In the genomic region with DNA sequence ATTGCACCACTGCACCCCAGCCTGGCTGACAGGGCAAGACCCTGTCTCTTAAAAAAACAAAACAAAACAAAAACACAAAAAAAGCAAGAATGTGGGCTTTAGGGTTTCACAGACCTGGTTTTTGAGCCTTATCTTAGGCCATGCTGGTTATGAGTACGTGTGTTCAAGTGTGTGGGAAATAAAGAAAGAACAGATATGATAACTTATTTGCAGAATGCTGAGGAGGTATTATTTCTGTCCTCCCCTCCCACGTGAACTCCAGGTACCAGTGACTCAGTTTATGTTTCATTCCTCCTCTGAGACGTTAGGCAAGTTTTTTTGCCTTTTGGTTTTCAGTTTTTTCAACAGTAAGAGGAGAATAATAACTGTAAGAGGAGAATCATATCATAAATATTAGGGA, we compare ENCODE assay signal across 17 cellular contexts.
"Had no signal": no experiment of that assay in that cellular context is flagged by ENCODE, and none has a peak within 500 bp of the region (broad histone marks: within the 10 kb centered on the region; RNA-seq: fewer than 3 reads in every experiment).

No MANE protein-coding gene starts in this region.

- H3K27ac ChIP-seq: left ventricle myocardium inferior, ovary, right atrium auricular region, suprapubic skin, thoracic aorta, tibial artery, vagina had no signal

- H3K27ac Mint-ChIP-seq: natural killer cell treated with Interleukin-12 subunit alpha and Interleukin-12 subunit beta and Interleukin-15 and Interleukin-18, amount 100 ng/mL, for 72 hours; progenitor cell of endocrine pancreas; stimulated activated naive CD8-positive, alpha-beta T cell treated with anti-CD3 and anti-CD28 coated beads, Interleukin-15, Interleukin-2, amounts not matched to agents 100 ng/mL and 50 ng/mL, for 24 hours had no signal

- H3K27me3 Mint-ChIP-seq: naive thymus-derived CD4-positive, alpha-beta T cell; natural killer cell treated with Interleukin-12 subunit alpha and Interleukin-12 subunit beta and Interleukin-15 and Interleukin-18, amount 100 ng/mL, for 72 hours; progenitor cell of endocrine pancreas; stimulated activated naive CD8-positive, alpha-beta T cell treated with anti-CD3 and anti-CD28 coated beads, Interleukin-15, Interleukin-2, amounts not matched to agents 100 ng/mL and 50 ng/mL, for 24 hours had no signal

- H3K4me3 ChIP-seq: left ventricle myocardium inferior, lung, mucosa of descending colon, ovary, right atrium auricular region, right lobe of liver, smooth muscle cell, suprapubic skin, thoracic aorta, tibial artery, vagina had no signal

- H3K4me2 ChIP-seq: smooth muscle cell had no signal

- H3K36me3 ChIP-seq: left ventricle myocardium inferior, ovary, right atrium auricular region, right lobe of liver, thoracic aorta, vagina had no signal

- H3K27me3 ChIP-seq: ovary, right atrium auricular region, right lobe of liver, suprapubic skin, tibial artery, vagina had no signal

- H3K9me3 ChIP-seq: left ventricle myocardium inferior, mucosa of descending colon, ovary, right atrium auricular region, right lobe of liver, suprapubic skin, thoracic aorta, tibial artery, vagina had no signal

- ATAC-seq: natural killer cell treated with Interleukin-12 subunit alpha and Interleukin-12 subunit beta and Interleukin-15 and Interleukin-18, amount 100 ng/mL, for 72 hours had no signal

- H3K9me3 Mint-ChIP-seq: immature natural killer cell; naive thymus-derived CD4-positive, alpha-beta T cell; natural killer cell treated with Interleukin-12 subunit alpha and Interleukin-12 subunit beta and Interleukin-15 and Interleukin-18, amount 100 ng/mL, for 72 hours; stimulated activated naive CD8-positive, alpha-beta T cell treated with anti-CD3 and anti-CD28 coated beads, Interleukin-15, Interleukin-2, amounts not matched to agents 100 ng/mL and 50 ng/mL, for 24 hours had no signal

- H3K36me3 Mint-ChIP-seq: natural killer cell treated with Interleukin-12 subunit alpha and Interleukin-12 subunit beta and Interleukin-15 and Interleukin-18, amount 100 ng/mL, for 72 hours had no signal

- H3K4me3 Mint-ChIP-seq: immature natural killer cell; natural killer cell treated with Interleukin-12 subunit alpha and Interleukin-12 subunit beta and Interleukin-15 and Interleukin-18, amount 100 ng/mL, for 72 hours; stimulated activated naive CD8-positive, alpha-beta T cell treated with anti-CD3 and anti-CD28 coated beads, Interleukin-15, Interleukin-2, amounts not matched to agents 100 ng/mL and 50 ng/mL, for 24 hours had no signal

- DNase-seq: left ventricle myocardium inferior, midbrain, mucosa of descending colon, ovary, right lobe of liver, tibial artery had no signal
